14 cellular contexts compared by ENCODE assay signal in the genomic region with DNA sequence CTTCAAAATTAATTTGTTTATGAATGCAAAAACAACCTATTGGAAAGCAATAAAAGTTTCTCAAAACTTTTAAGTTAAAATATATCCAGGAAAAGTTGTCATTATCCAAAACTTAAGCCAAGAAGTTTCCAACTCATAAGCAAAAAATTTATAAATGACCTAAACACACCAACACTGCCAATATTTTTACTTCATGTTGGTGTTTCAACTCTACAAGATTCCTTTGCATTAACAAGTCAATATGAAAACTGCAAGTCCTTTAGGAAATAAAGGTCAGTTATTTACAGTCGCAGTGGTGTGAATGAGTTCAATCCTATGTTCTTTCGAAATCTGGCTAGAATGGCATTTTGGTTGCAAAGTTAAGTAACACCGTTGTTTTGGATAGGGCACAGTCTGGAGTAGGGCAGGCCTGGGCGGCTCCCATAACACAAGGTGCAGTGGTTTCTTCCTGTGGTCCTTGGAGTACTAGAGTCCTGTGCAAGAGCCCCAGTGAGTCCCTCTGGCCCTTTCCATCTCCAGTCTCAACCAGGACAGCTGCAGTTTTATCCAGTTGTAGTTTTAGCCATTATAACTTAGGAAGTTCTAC.
DNase-seq lines count a peak whose midpoint lies in the region; ATAC-seq and TF ChIP-seq lines count a peak whose summit lies in the region.
"Had no signal": no experiment of that assay in that cellular context is flagged by ENCODE, and none has a peak within 500 bp of the region (broad histone marks: within the 10 kb centered on the region; RNA-seq: fewer than 3 reads in every experiment).

No MANE protein-coding gene starts in this region.

- H3K27me3 Mint-ChIP-seq in WTC11 (ENCODE audit: low read depth) = no peaks in the 10 kb centered on the region

- H3K36me3 ChIP-seq in ACC112 (ENCODE audit: insufficient read depth, low read length) (no peaks in the 10 kb centered on the region), HUES48 (ENCODE audit: control insufficient read depth, insufficient read depth, low read length) (no peaks in the 10 kb centered on the region), sigmoid colon (no peaks in the 10 kb centered on the region)
- H3K36me3 ChIP-seq: BE2C, Peyer's patch had no signal

- TF ChIP-seq CTCF in WTC11 (IDR thresholded peaks at IDR 0.05) (no peak), sigmoid colon (IDR thresholded peaks at IDR 0.05) (no peak)

- no peaks in the 10 kb centered on the region for H3K27me3 ChIP-seq in ACC112 (ENCODE audit: insufficient read depth, low read length)
- no peaks in the 10 kb centered on the region for H3K27me3 ChIP-seq in HUES48 (ENCODE audit: control insufficient read depth, insufficient read depth, low read length)
- H3K27me3 ChIP-seq in sigmoid colon = no peaks in the 10 kb centered on the region
- H3K27me3 ChIP-seq: BE2C, Peyer's patch had no signal

- ATAC-seq in WTC11 (peak; percentile 84), left colon (no peak)

- H3K9me3 ChIP-seq in HUES48 (ENCODE audit: control insufficient read depth, insufficient read depth, low read length) (no peaks in the 10 kb centered on the region), sigmoid colon (no peaks in the 10 kb centered on the region)
- H3K9me3 ChIP-seq: BE2C, Peyer's patch had no signal

- H3K9me3 Mint-ChIP-seq in WTC11 = no peaks in the 10 kb centered on the region

- intact Hi-C loops in sigmoid colon (cut with DNase I) (no loop called here), left colon (cut with DNase I, micrococcal nuclease) (no loop called here)

- peaks cover 85% of the 10 kb centered on the region for H3K79me2 ChIP-seq in ACC112 (ENCODE audit: control insufficient read depth, insufficient read depth, low read length, unreplicated experiment)

- H3K4me1 ChIP-seq in ACC112 (ENCODE audit: control insufficient read depth, insufficient read depth, low read length, unreplicated experiment) = peaks cover 63% of the 10 kb centered on the region
- H3K4me1 ChIP-seq in HUES48 (ENCODE audit: control insufficient read depth, insufficient read depth, low read length) = peaks cover 61% of the 10 kb centered on the region
- peaks cover 0 to 98% (median 88%) of the 10 kb centered on the region in 4 donors for H3K4me1 ChIP-seq in sigmoid colon

- CTCF ChIA-PET in WTC11 (lab: Charles Lee) = interaction anchor here (0.5 kb wide), 1 partner anchor 50 kb away, joined by 3 read pairs; no protein-coding TSS in a partner anchor

- no peak overlapping the region for H3K4me3 ChIP-seq in ACC112 (ENCODE audit: low read depth, low read length)
- no peak overlapping the region for H3K4me3 ChIP-seq in HUES48 (ENCODE audit: low read depth, low read length)
- no peak overlapping the region for H3K4me3 ChIP-seq in sigmoid colon
- H3K4me3 ChIP-seq: Peyer's patch had no signal

- H3K27ac ChIP-seq in ACC112 (ENCODE audit: low read depth, low read length) (peak overlapping the region; percentile 27), HUES48 (ENCODE audit: low read depth, low read length) (peak overlapping the region; percentile 21), sigmoid colon (peak overlapping the region in 1 of 4 donors; percentile 5)
- H3K27ac ChIP-seq: Peyer's patch had no signal

- POLR2A ChIA-PET in WTC11 (lab: Charles Lee) = no interaction called here

- no peak for TF ChIP-seq POLR2A in sigmoid colon (IDR thresholded peaks at IDR 0.05)

- H3K4me1 Mint-ChIP-seq in WTC11 = peaks cover 71% of the 10 kb centered on the region

- no peak overlapping the region for H3K9ac ChIP-seq in HUES48 (ENCODE audit: low read depth, low read length)

- no peak overlapping the region for H3K4me3 Mint-ChIP-seq in WTC11

- no peak overlapping the region for H2AFZ ChIP-seq in ACC112 (ENCODE audit: low read length, unreplicated experiment)

- TF ChIP-seq EP300 in sigmoid colon (IDR thresholded peaks at IDR 0.05) = no peak

- 88 to 89% methylated on average over 4 of the region's 4 CpGs for WGBS in sigmoid colon, 2 donors

- no peaks in the 10 kb centered on the region for H3K36me3 Mint-ChIP-seq in WTC11

- peak overlapping the region; percentile 81 for H3K27ac Mint-ChIP-seq in WTC11

- DNase-seq in WTC11 (ENCODE audit: low spot score) = no peak
- peak; percentile 20 for DNase-seq in iPS-NIHi7 (ENCODE audit: extremely low spot score)
- no peak for DNase-seq in NCI-H146 (lab: John Stamatoyannopoulos, UW)
- no peak for DNase-seq in sigmoid colon
- no peak for DNase-seq in left colon
- no peak for DNase-seq in GF-D8 (lab: John Stamatoyannopoulos, UW)
- DNase-seq: BE2C, EL, erythroblast, NCI-H2081, Peyer's patch, T1000 had no signal

TF ChIP-seq in WTC11, 78 proteins besides CTCF, POLR2A, EP300 and RAD21:
- TF ChIP-seq, protein P1, sequence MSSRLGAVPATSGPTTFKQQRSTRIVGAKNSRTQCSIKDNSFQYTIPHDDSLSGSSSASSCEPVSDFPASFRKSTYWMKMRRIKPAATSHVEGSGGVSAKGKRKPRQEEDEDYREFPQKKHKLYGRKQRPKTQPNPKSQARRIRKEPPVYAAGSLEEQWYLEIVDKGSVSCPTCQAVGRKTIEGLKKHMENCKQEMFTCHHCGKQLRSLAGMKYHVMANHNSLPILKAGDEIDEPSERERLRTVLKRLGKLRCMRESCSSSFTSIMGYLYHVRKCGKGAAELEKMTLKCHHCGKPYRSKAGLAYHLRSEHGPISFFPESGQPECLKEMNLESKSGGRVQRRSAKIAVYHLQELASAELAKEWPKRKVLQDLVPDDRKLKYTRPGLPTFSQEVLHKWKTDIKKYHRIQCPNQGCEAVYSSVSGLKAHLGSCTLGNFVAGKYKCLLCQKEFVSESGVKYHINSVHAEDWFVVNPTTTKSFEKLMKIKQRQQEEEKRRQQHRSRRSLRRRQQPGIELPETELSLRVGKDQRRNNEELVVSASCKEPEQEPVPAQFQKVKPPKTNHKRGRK (CRISPR knock-in tag; IDR thresholded peaks at IDR 0.05; ENCODE audit: borderline replicate concordance) = no peak
- TF ChIP-seq, protein P2, sequence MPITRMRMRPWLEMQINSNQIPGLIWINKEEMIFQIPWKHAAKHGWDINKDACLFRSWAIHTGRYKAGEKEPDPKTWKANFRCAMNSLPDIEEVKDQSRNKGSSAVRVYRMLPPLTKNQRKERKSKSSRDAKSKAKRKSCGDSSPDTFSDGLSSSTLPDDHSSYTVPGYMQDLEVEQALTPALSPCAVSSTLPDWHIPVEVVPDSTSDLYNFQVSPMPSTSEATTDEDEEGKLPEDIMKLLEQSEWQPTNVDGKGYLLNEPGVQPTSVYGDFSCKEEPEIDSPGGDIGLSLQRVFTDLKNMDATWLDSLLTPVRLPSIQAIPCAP (CRISPR knock-in tag; IDR thresholded peaks at IDR 0.05) = no peak
